2 cellular contexts compared by ENCODE assay signal in the genomic region with DNA sequence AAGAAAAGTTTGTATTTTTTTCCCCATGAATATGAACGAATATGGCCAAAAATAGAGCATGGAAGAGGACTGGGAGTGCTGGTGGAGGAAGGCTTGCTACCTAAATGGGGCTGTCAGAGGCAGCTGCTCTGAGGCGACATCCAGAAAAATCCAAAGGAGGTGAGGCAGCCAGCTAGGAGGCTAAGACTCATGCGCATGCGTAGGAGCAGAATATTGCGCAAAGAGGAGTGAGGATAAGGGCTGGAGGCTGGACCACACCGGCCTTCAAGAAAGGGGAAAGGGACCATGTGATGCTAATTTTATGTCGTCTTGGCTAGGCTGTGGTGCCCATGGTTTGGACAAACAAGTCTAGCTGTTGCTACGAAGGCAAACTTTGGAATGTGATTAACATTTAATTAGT.
TF ChIP-seq lines count a peak whose summit lies in the region.

No MANE protein-coding gene starts in this region.

TF ChIP-seq in IMR-90, 13 proteins besides CTCF, POLR2A, EP300 and RAD21:
- TF ChIP-seq NFE2L2 (IDR thresholded peaks at IDR 0.05; ENCODE audit: low read depth, low read length): no peak
- TF ChIP-seq CEBPB (IDR thresholded peaks at IDR 0.05; ENCODE audit: low read depth, low read length): peak; percentile 24; the same call in 1 of the 2 replicates

TF ChIP-seq in endothelial cell of umbilical vein, 7 proteins besides CTCF, POLR2A, EP300 and RAD21:
- no peak for TF ChIP-seq GATA2 (IDR thresholded peaks at IDR 0.05; ENCODE audit: insufficient read depth, insufficient read length, low read depth, low read length)
- no peak for TF ChIP-seq POLR2AphosphoS5 (IDR thresholded peaks at IDR 0.05; ENCODE audit: insufficient read depth, low read depth, low read length)
- TF ChIP-seq, protein P1, sequence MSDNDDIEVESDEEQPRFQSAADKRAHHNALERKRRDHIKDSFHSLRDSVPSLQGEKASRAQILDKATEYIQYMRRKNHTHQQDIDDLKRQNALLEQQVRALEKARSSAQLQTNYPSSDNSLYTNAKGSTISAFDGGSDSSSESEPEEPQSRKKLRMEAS (IDR thresholded peaks at IDR 0.05; ENCODE audit: insufficient read depth, insufficient read length): no peak
- TF ChIP-seq FOS (IDR thresholded peaks at IDR 0.05; ENCODE audit: borderline replicate concordance, insufficient read depth, low read length): no peak
- no peak for TF ChIP-seq JUN (IDR thresholded peaks at IDR 0.05; ENCODE audit: borderline replicate concordance, insufficient read depth, insufficient read length, low read depth)
- TF ChIP-seq EZH2 (IDR thresholded peaks at IDR 0.05; ENCODE audit: borderline replicate concordance, low read depth, low read length, severe bottlenecking): no peak
- TF ChIP-seq MYC (IDR thresholded peaks at IDR 0.05; ENCODE audit: low read depth, low read length): no peak
TF ChIP-seq in endothelial cell of umbilical vein: peak in this region for 0.
